ENCODE assay signal across 1 cellular context in genomic region chr13:25827986-25828385, GRCh38.
TF ChIP-seq lines count a peak whose summit lies in the region.

No MANE protein-coding gene starts in this region.

TF ChIP-seq in IMR-90, 13 proteins besides CTCF, POLR2A, EP300 and RAD21 (continued from another document):
- no peak for TF ChIP-seq USF2 (IDR thresholded peaks at IDR 0.05; ENCODE audit: low read depth, low read length)
- no peak for TF ChIP-seq BHLHE40 (IDR thresholded peaks at IDR 0.05; ENCODE audit: low read depth, low read length)
- TF ChIP-seq RFX5 (IDR thresholded peaks at IDR 0.05; ENCODE audit: low read depth, low read length), result no peak
- TF ChIP-seq MAFK (IDR thresholded peaks at IDR 0.05; ENCODE audit: low read depth, low read length), result no peak
- TF ChIP-seq CHD1 (IDR thresholded peaks at IDR 0.05; ENCODE audit: low read depth, low read length), result no peak
- TF ChIP-seq SMC3 (IDR thresholded peaks at IDR 0.05; ENCODE audit: low read depth, low read length), result no peak
- no peak for TF ChIP-seq MXI1 (IDR thresholded peaks at IDR 0.05; ENCODE audit: borderline replicate concordance, low read depth, low read length)
- TF ChIP-seq CEBPB (IDR thresholded peaks at IDR 0.05; ENCODE audit: low read depth, low read length), result no peak
